Comparison of ENCODE assay signal across 14 cellular contexts in genomic region chr22:35777335-35777975, GRCh38. TPM values are rescaled to one million over a fixed set of nuclear protein-coding genes. Genes with fewer than 3 reads are reported as not detected.
DNase-seq lines count a peak whose midpoint lies in the region; TF ChIP-seq lines count a peak whose summit lies in the region.
"Had no signal": no experiment of that assay in that cellular context is flagged by ENCODE, and none has a peak within 500 bp of the region (broad histone marks: within the 10 kb centered on the region; RNA-seq: fewer than 3 reads in every experiment).

No MANE protein-coding gene starts in this region.

- H3K36me3 ChIP-seq in mesodermal cell (ENCODE audit: control insufficient read depth, insufficient read depth, low read length), result peaks cover 12% of the 10 kb centered on the region

- no peaks in the 10 kb centered on the region for H3K9me3 Mint-ChIP-seq in chondrocyte (ENCODE audit: low read depth)
- H3K9me3 Mint-ChIP-seq: CD4-positive, CD25-positive, alpha-beta regulatory T cell; effector memory CD8-positive, alpha-beta T cell; naive B cell had no signal

- 97 to 100% methylated on average over 1 to 3 of the region's 4 CpGs for WGBS in mesodermal cell (ENCODE audit: insufficient coverage in 2 of 2), 2 experiments

- H3K9me3 ChIP-seq in mesodermal cell (ENCODE audit: control insufficient read depth, low read length), result no peaks in the 10 kb centered on the region

- H3K27ac Mint-ChIP-seq in chondrocyte (ENCODE audit: unreplicated experiment), result peak overlapping the region; percentile 92
- H3K27ac Mint-ChIP-seq: activated CD8-positive, alpha-beta T cell treated with anti-CD3 and anti-CD28 coated beads, Interleukin-2, amount 10 ng/mL, durations not matched to agents 7 days and 5 days; CD4-positive, CD25-positive, alpha-beta regulatory T cell; effector memory CD8-positive, alpha-beta T cell; naive B cell had no signal

- H3K36me3 Mint-ChIP-seq in chondrocyte (ENCODE audit: low read depth), result peaks cover 7% of the 10 kb centered on the region
- H3K36me3 Mint-ChIP-seq: CD4-positive, CD25-positive, alpha-beta regulatory T cell; naive B cell had no signal

- DNase-seq in AG09309 (ENCODE audit: low read depth), result peak; percentile 33
- peak; percentile 58 for DNase-seq in LHCN-M2 (ENCODE audit: low read depth)
- no peak for DNase-seq in chondrocyte (ENCODE audit: low spot score)
- no peak for DNase-seq in stimulated activated CD4-positive, alpha-beta T cell treated with anti-CD3 and anti-CD28 coated beads, Interleukin-2, amount 100 ng/mL, for 24 hours
- no peak for DNase-seq in cerebellar nuclear complex (lab: John Stamatoyannopoulos, UW)
- DNase-seq in activated naive CD4-positive, alpha-beta T cell (lab: John Stamatoyannopoulos, UW), result no peak
- no peak for DNase-seq in DMS114 treated with DMSO at 0.1 percent for 48 hours (lab: John Stamatoyannopoulos, UW; ENCODE audit: unreplicated experiment)
- DNase-seq: activated CD8-positive, alpha-beta T cell treated with anti-CD3 and anti-CD28 coated beads, Interleukin-2, amount 10 ng/mL, durations not matched to agents 7 days and 5 days; CD4-positive, CD25-positive, alpha-beta regulatory T cell; effector memory CD8-positive, alpha-beta T cell; naive B cell; NCI-H187 treated with DMSO at 0.1 percent for 48 hours had no signal

- TF ChIP-seq CTCF in AG09309 (IDR thresholded peaks at IDR 0.05; ENCODE audit: control insufficient read depth, insufficient read depth, low read depth, low read length, missing control alignments) (no peak), chondrocyte (IDR thresholded peaks at IDR 0.05) (no peak)

- H3K27me3 Mint-ChIP-seq in chondrocyte (ENCODE audit: low read depth), result no peaks in the 10 kb centered on the region

- peak overlapping the region; percentile 26 for H3K4me3 Mint-ChIP-seq in chondrocyte (ENCODE audit: unreplicated experiment)
- H3K4me3 Mint-ChIP-seq: activated CD8-positive, alpha-beta T cell treated with anti-CD3 and anti-CD28 coated beads, Interleukin-2, amount 10 ng/mL, durations not matched to agents 7 days and 5 days; CD4-positive, CD25-positive, alpha-beta regulatory T cell; effector memory CD8-positive, alpha-beta T cell; naive B cell had no signal

- H3K27ac ChIP-seq in mesodermal cell (ENCODE audit: low read depth, low read length, severe bottlenecking), result peak overlapping the region; percentile 20

- H3K4me3 ChIP-seq in AG09309 (ENCODE audit: control insufficient read depth, low read depth, low read length) (no peak overlapping the region), mesodermal cell (ENCODE audit: extremely low read depth, insufficient read depth, low read length, poor library complexity, severe bottlenecking) (no peak overlapping the region)

- H3K4me1 Mint-ChIP-seq in chondrocyte (ENCODE audit: low read depth), result peaks cover 63% of the 10 kb centered on the region
- H3K4me1 Mint-ChIP-seq: CD4-positive, CD25-positive, alpha-beta regulatory T cell; naive B cell had no signal

- H3K4me1 ChIP-seq in mesodermal cell (ENCODE audit: control insufficient read depth, insufficient read depth, low read length, poor library complexity, severe bottlenecking), result peaks cover 8% of the 10 kb centered on the region

RNA-seq across cellular contexts. Expression of gene APOL5, which starts 59.8 kb away (rescaled TPM):
- total RNA-seq in LHCN-M2 (2014; rRNA removed), result not detected in 2 replicates
- not detected for polyA plus RNA-seq in LHCN-M2 (2012)
- total RNA-seq in chondrocyte, result not detected in 3 replicates
- not detected for polyA plus RNA-seq in mesodermal cell (2013, experiment 1 of 2)
- not detected for polyA plus RNA-seq in mesodermal cell (2013, experiment 2 of 2)
- total RNA-seq: activated CD8-positive, alpha-beta T cell treated with anti-CD3 and anti-CD28 coated beads, Interleukin-2, amount 10 ng/mL, durations not matched to agents 7 days and 5 days; CD4-positive, CD25-positive, alpha-beta regulatory T cell; T-helper 2 cell treated with Interferon-gamma antibody and Interleukin-4, amounts not matched to agents 100 ng/mL and 5 ng/mL, for 36 hours had no signal
- polyA plus RNA-seq: CD4-positive, CD25-positive, alpha-beta regulatory T cell had no signal

Comparison
In these comparisons a context has a peak if more than half of its experiments do, and no peak if none do; other contexts are left out.
1. DNase-seq: peak in AG09309 (single experiment) and LHCN-M2 (single experiment); none in chondrocyte (single experiment), stimulated activated CD4-positive, alpha-beta T cell treated with anti-CD3 and anti-CD28 coated beads, Interleukin-2, amount 100 ng/mL, for 24 hours (0 of 2), cerebellar nuclear complex (0 of 2), activated naive CD4-positive, alpha-beta T cell (0 of 4) and DMS114 treated with DMSO at 0.1 percent for 48 hours (single experiment).